In genomic region chr14:96639550-96639949, GRCh38 we compare ENCODE assay signal across 14 cellular contexts.
"Had no signal": no experiment of that assay in that cellular context is flagged by ENCODE, and none has a peak within 500 bp of the region (broad histone marks: within the 10 kb centered on the region; RNA-seq: fewer than 3 reads in every experiment).

No MANE protein-coding gene starts in this region.

- H3K27me3 ChIP-seq: brain microvascular endothelial cell, gastroesophageal sphincter, thyroid gland had no signal

- DNase-seq: activated CD4-positive, alpha-beta T cell treated with anti-CD3 and anti-CD28 coated beads for 4 hours; activated CD8-positive, alpha-beta T cell treated with anti-CD3 and anti-CD28 coated beads for 36 hours; activated naive CD4-positive, alpha-beta T cell treated with anti-CD3 and anti-CD28 coated beads, Interleukin-2, amount 50 U/mL, for 16 hours; activated T-cell treated with anti-CD3 and anti-CD28 coated beads, Interleukin-2, amount 50 U/mL, for 4 hours; brain microvascular endothelial cell; central memory CD4-positive, alpha-beta T cell; midbrain; nephron progenitor cell; occipital lobe; retina; stimulated activated naive CD4-positive, alpha-beta T cell; thyroid gland had no signal

- H3K27ac ChIP-seq: brain microvascular endothelial cell, gastroesophageal sphincter, thyroid gland had no signal

- H3K9me3 ChIP-seq: gastroesophageal sphincter, thyroid gland had no signal

- H3K27ac Mint-ChIP-seq: activated CD8-positive, alpha-beta T cell treated with anti-CD3 and anti-CD28 coated beads for 36 hours; nephron progenitor cell; WTC11 had no signal

- H3K4me3 Mint-ChIP-seq: activated CD8-positive, alpha-beta T cell treated with anti-CD3 and anti-CD28 coated beads for 36 hours; activated T-cell treated with anti-CD3 and anti-CD28 coated beads, Interleukin-2, amount 50 U/mL, for 4 hours; nephron progenitor cell; WTC11 had no signal

- H3K4me1 Mint-ChIP-seq: nephron progenitor cell had no signal

- H3K4me3 ChIP-seq: gastroesophageal sphincter, thyroid gland had no signal

- H3K9me3 Mint-ChIP-seq: activated CD8-positive, alpha-beta T cell treated with anti-CD3 and anti-CD28 coated beads for 36 hours; activated T-cell treated with anti-CD3 and anti-CD28 coated beads, Interleukin-2, amount 50 U/mL, for 4 hours; nephron progenitor cell had no signal

- H3K4me1 ChIP-seq: gastroesophageal sphincter, thyroid gland had no signal

- H3K36me3 ChIP-seq: brain microvascular endothelial cell, gastroesophageal sphincter, thyroid gland had no signal

- ATAC-seq: activated CD8-positive, alpha-beta T cell treated with anti-CD3 and anti-CD28 coated beads for 36 hours; activated T-cell treated with anti-CD3 and anti-CD28 coated beads, Interleukin-2, amount 50 U/mL, for 4 hours; gastroesophageal sphincter; WTC11 had no signal

- H3K27me3 Mint-ChIP-seq: activated CD8-positive, alpha-beta T cell treated with anti-CD3 and anti-CD28 coated beads for 36 hours had no signal

- H3K36me3 Mint-ChIP-seq: WTC11 had no signal
